8 cellular contexts compared by ENCODE assay signal in the genomic region with DNA sequence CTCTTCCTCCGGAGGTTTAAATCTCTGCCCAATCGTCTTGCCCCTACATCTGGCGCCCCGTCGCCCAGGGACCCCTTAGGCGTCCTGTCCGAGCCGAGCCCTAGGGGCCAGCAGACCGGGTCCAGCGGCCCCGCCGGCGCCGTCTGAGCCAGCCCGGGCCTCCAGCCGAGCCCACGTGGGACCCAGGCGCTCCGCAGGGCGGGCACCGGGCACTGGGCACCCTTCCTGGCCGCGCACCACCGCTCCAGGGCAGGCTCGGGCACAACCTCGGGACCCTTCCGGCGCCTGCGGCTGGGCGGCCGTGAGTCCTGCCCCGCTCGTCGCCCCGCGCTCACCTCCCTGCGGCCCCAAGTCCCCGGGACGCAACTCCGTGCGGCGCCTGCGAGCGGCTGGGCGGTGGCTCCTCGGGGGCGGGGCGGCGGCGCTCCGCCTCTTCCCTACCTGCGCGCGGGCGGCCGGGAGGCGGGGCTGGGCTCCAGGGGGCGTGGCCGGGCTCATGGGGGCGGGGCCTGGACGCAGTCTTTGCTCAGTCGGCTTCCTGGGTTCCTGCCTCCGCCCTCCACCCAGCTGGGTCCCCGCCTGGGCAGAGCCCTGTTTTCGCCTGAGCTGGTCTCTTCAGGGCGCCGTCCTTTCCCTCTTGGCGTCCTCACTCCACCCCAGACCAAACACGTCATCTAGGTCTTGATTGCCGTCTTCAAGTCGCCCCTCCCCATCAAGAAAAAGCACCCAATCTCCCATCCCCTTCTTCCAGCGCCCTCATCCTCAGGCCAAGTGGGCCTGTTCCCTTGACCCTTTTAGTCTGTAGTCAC. TPM values are rescaled to one million over a fixed set of nuclear protein-coding genes. Genes with fewer than 3 reads are reported as not detected.
DNase-seq lines count a peak whose midpoint lies in the region; ATAC-seq and TF ChIP-seq lines count a peak whose summit lies in the region.

A gene (minus strand): TSS at position 406 of the 809 bp plus-strand sequence. CDS start 19,899 bp downstream, outside the sequence.

- TF ChIP-seq CTCF in BJ (IDR thresholded peaks at IDR 0.05; ENCODE audit: insufficient read depth, low read depth, low read length): no peak

- H3K36me3 ChIP-seq in BJ (ENCODE audit: control insufficient read depth, insufficient read depth, low read length): no peaks in the 10 kb centered on the region
- H3K36me3 ChIP-seq in ectodermal cell (ENCODE audit: control insufficient read depth, insufficient read depth, low read length): no peaks in the 10 kb centered on the region

- H3K27ac ChIP-seq in ectodermal cell (ENCODE audit: insufficient read depth, low read depth, low read length, poor library complexity, severe bottlenecking): no peak within 1 kb of the TSS

- H3K4me1 ChIP-seq in ectodermal cell (ENCODE audit: control insufficient read depth, insufficient read depth, low read length): peaks cover 33% of the 10 kb centered on the region

- H3K4me3 ChIP-seq in BJ (ENCODE audit: low read depth, low read length): peak within 1 kb of the TSS; percentile 52
- peak within 1 kb of the TSS; percentile 64 for H3K4me3 ChIP-seq in ectodermal cell (ENCODE audit: insufficient read depth, low read depth, low read length)

- CTCF ChIA-PET in BJ (lab: Yijun Ruan, JAX): interaction anchor here (0.6 to 19.7 kb wide), 6 partner anchors 14 to 93 kb away, joined by 3 to 442 read pairs (median 6); a partner anchor contains a TSS

- ATAC-seq in GM19324 (IDR thresholded peaks at IDR 0.05; ENCODE audit: low FRiP score, unreplicated experiment): peak; percentile 78
- peak; percentile 31 for ATAC-seq in HG03469 (IDR thresholded peaks at IDR 0.05; ENCODE audit: unreplicated experiment)

- H3K9me3 ChIP-seq in ectodermal cell (ENCODE audit: control insufficient read depth, low read length): no peaks in the 10 kb centered on the region

- POLR2A ChIA-PET in BJ (lab: Charles Lee): interaction anchor here (1.1 kb wide), 1 partner anchor 8 kb away, joined by 4 read pairs; no protein-coding TSS in a partner anchor

- DNase-seq in BJ (ENCODE audit: low read depth) (no peak), NCI-H82 treated with DMSO at 0.1 percent for 48 hours (lab: John Stamatoyannopoulos, UW; ENCODE audit: unreplicated experiment) (peak; percentile 57), lung microvascular endothelial cell (ENCODE audit: low read depth in 2 of 2) (peak; percentile 72 to 80)
- peak; percentile 85 to 96 for DNase-seq in activated CD8-positive, alpha-beta memory T cell treated with anti-CD3 and anti-CD28 coated beads for 1 hour (ENCODE audit: extremely low read depth in 1 of 2, low read depth in 1 of 2)
- DNase-seq in stimulated activated CD4-positive, alpha-beta T cell treated with anti-CD3 and anti-CD28 coated beads, TNF-alpha, amount 100 ng/mL, for 48 hours (ENCODE audit: low read depth in 3 of 3): peak; percentile 89 to 97 (median 95)

- H3K27me3 ChIP-seq in BJ (ENCODE audit: control insufficient read depth, insufficient read depth, low read length) (no peaks in the 10 kb centered on the region), ectodermal cell (ENCODE audit: control insufficient read depth, insufficient read depth, low read length, poor library complexity, severe bottlenecking) (peaks cover 19% of the 10 kb centered on the region)

- WGBS in ectodermal cell, 2 experiments: 2 to 3% methylated on average over 72 of the region's 72 CpGs

RNA-seq across cellular contexts. Expression of the gene that starts here (rescaled TPM):
- polyA plus RNA-seq in BJ (2011; rRNA removed): 6.4 and 8.9 TPM in 2 replicates
- polyA minus RNA-seq in BJ (2011; rRNA and poly(A)+ RNA removed): 4.9 and 6.2 TPM in 2 replicates
- polyA plus RNA-seq in ectodermal cell (2013, experiment 1 of 4): 6.6 TPM
- polyA plus RNA-seq in ectodermal cell (2013, experiment 2 of 4): 9.4 TPM
- polyA plus RNA-seq in ectodermal cell (2013, experiment 3 of 4): 4.8 TPM
- polyA plus RNA-seq in ectodermal cell (2013, experiment 4 of 4): 5.3 TPM
- 8.1 and 22.6 TPM in 2 replicates for total RNA-seq in lung microvascular endothelial cell
